ENCODE assay signal across 13 cellular contexts in genomic region chr18:26103579-26103978, GRCh38. TPM values are rescaled to one million over a fixed set of nuclear protein-coding genes. Genes with fewer than 3 reads are reported as not detected.
DNase-seq lines count a peak whose midpoint lies in the region; ATAC-seq, FAIRE-seq and TF ChIP-seq lines count a peak whose summit lies in the region.
"Had no signal": no experiment of that assay in that cellular context is flagged by ENCODE, and none has a peak within 500 bp of the region (broad histone marks: within the 10 kb centered on the region; RNA-seq: fewer than 3 reads in every experiment).

No MANE protein-coding gene starts in this region.

- peaks cover 4% of the 10 kb centered on the region for H3K4me1 Mint-ChIP-seq in T-helper 17 cell

- no peak overlapping the region for H3K14ac ChIP-seq in H1 (ENCODE audit: insufficient read length)

- no peak overlapping the region for H4K91ac ChIP-seq in H1 (replicated peaks; ENCODE audit: insufficient read length, low read length)

- no peak overlapping the region for H3K23ac ChIP-seq in H1 (ENCODE audit: insufficient read length)

- ATAC-seq in T-helper 17 cell (peak; percentile 45), GM21447 (IDR thresholded peaks at IDR 0.05; ENCODE audit: unreplicated experiment) (no peak)
- ATAC-seq: natural killer cell treated with Interleukin-12 subunit alpha and Interleukin-12 subunit beta and Interleukin-15 and Interleukin-18, amount 100 ng/mL, for 72 hours had no signal

- H3K4me3 Mint-ChIP-seq in T-helper 17 cell: no peak overlapping the region
- H3K4me3 Mint-ChIP-seq: natural killer cell treated with Interleukin-12 subunit alpha and Interleukin-12 subunit beta and Interleukin-15 and Interleukin-18, amount 100 ng/mL, for 72 hours had no signal

- no peaks in the 10 kb centered on the region for H3K36me3 ChIP-seq in H1 (ENCODE audit: control insufficient read depth in 2 of 4, insufficient read depth in 4 of 4, low read length in 3 of 4)
- H3K36me3 ChIP-seq: esophagus muscularis mucosa, MG63 had no signal

- H3K4me2 ChIP-seq in H1 (ENCODE audit: insufficient read depth in 1 of 2, low read depth in 2 of 2, low read length in 2 of 2): no peak overlapping the region

- DNase-seq in NCI-H2196 (lab: John Stamatoyannopoulos, UW; ENCODE audit: unreplicated experiment) (peak; percentile 17), NCI-H2196 treated with DMSO at 0.1 percent for 48 hours (lab: John Stamatoyannopoulos, UW; ENCODE audit: unreplicated experiment) (no peak), T-helper 17 cell (peak in 1 of 3 donors; percentile 13), H1 (ENCODE audit: low read depth in 1 of 2, low spot score in 2 of 2) (peak in 1 of 2 experiments; percentile 84), nucleus accumbens (lab: John Stamatoyannopoulos, UW) (no peak), DMS79 treated with DMSO at 0.1 percent for 48 hours (lab: John Stamatoyannopoulos, UW) (no peak)
- DNase-seq in stimulated activated CD8-positive, alpha-beta memory T cell treated with anti-CD3 and anti-CD28 coated beads, Interleukin-2, amount 100 ng/mL, for 48 hours (ENCODE audit: low read depth in 2 of 2): peak; percentile 7 to 20
- DNase-seq: MG63 had no signal

- WGBS in H1 (ENCODE audit: extremely low coverage in 1 of 2, insufficient coverage in 1 of 2, insufficient read length in 1 of 2, insufficient replicate concordance in 2 of 2, low coverage in 1 of 2, low lambda C conversion rate in 2 of 2, missing lambda C conversion rate in 1 of 2), 2 experiments: 55% methylated on average over 5 of the region's 5 CpGs; no CpG with 5 or more reads in 1 of the 2 experiments

- H2BK12ac ChIP-seq in H1 (ENCODE audit: low read depth, low read length): no peak overlapping the region

- H3K27me3 Mint-ChIP-seq in T-helper 17 cell: no peaks in the 10 kb centered on the region

- H4K5ac ChIP-seq in H1 (ENCODE audit: insufficient read length, low read depth, low read length): no peak overlapping the region

- H4K20me1 ChIP-seq in H1 (replicated peaks in 1 of 2; ENCODE audit: control insufficient read depth in 1 of 2, insufficient read depth in 2 of 2, low read length in 2 of 2): no peaks in the 10 kb centered on the region

- TF ChIP-seq RAD21 in H1 (IDR thresholded peaks at IDR 0.05 in 1 of 2, conservative IDR thresholded peaks at IDR 0.05 in 1 of 2; ENCODE audit: low read depth in 2 of 2, low read length in 2 of 2): peak; percentile 78 to 80

- H2BK5ac ChIP-seq in H1 (ENCODE audit: low read depth, low read length): no peak overlapping the region

- no peaks in the 10 kb centered on the region for H3K36me3 Mint-ChIP-seq in T-helper 17 cell (ENCODE audit: low read depth)
- H3K36me3 Mint-ChIP-seq: natural killer cell treated with Interleukin-12 subunit alpha and Interleukin-12 subunit beta and Interleukin-15 and Interleukin-18, amount 100 ng/mL, for 72 hours had no signal

- POLR2A ChIA-PET in H1 (lab: Charles Lee; ENCODE audit: partially characterized antibody): interaction anchor here (0.7 kb wide), 1 partner anchor 442 kb away, joined by 3 read pairs; no protein-coding TSS in a partner anchor

- no peaks in the 10 kb centered on the region for H3K79me2 ChIP-seq in H1 (ENCODE audit: control insufficient read depth in 1 of 2, insufficient read depth in 2 of 2, low read length in 2 of 2)

- no peak overlapping the region for H3K4me3 ChIP-seq in H1 (ENCODE audit: extremely low read depth in 1 of 4, insufficient read depth in 2 of 4, low read depth in 3 of 4, low read length in 4 of 4)
- H3K4me3 ChIP-seq: esophagus muscularis mucosa, MG63 had no signal

- no peaks in the 10 kb centered on the region for H3K79me1 ChIP-seq in H1 (ENCODE audit: low read depth, low read length)

- H2BK120ac ChIP-seq in H1 (replicated peaks; ENCODE audit: low read depth, low read length): no peak overlapping the region

- CTCF ChIA-PET in H1 (lab: Charles Lee; ENCODE audit: partially characterized antibody): interaction anchor here (0.6 to 2.1 kb wide), 12 partner anchors 8 to 1029 kb away, joined by 3 to 9 read pairs (median 3); no protein-coding TSS in a partner anchor

- H2AFZ ChIP-seq in H1 (ENCODE audit: low read length): no peak overlapping the region

- no peak overlapping the region for H3K27ac Mint-ChIP-seq in T-helper 17 cell
- H3K27ac Mint-ChIP-seq: natural killer cell treated with Interleukin-12 subunit alpha and Interleukin-12 subunit beta and Interleukin-15 and Interleukin-18, amount 100 ng/mL, for 72 hours had no signal

- H3K4ac ChIP-seq in H1 (replicated peaks; ENCODE audit: insufficient read length, low read depth, low read length): no peak overlapping the region

- peak; percentile 66 to 91 (median 85) for TF ChIP-seq CTCF in H1 (IDR thresholded peaks at IDR 0.05; ENCODE audit: control extremely low read depth in 1 of 3, insufficient read depth in 1 of 3, low read depth in 1 of 3, low read length in 3 of 3)

- no peak for TF ChIP-seq EP300 in H1 (IDR thresholded peaks at IDR 0.05; ENCODE audit: borderline replicate concordance in 1 of 2, low read depth in 2 of 2, low read length in 2 of 2)

- H3K9ac ChIP-seq in H1 (replicated peaks in 1 of 4; ENCODE audit: extremely low read depth in 1 of 4, low read depth in 3 of 4, low read length in 3 of 4): no peak overlapping the region

- FAIRE-seq in H1 (lab: Jason Lieb, UNC): peak; percentile 81

- H2BK15ac ChIP-seq in H1 (ENCODE audit: low read length): no peak overlapping the region

- H4K8ac ChIP-seq in H1 (ENCODE audit: extremely low read depth, insufficient read depth, low read length): no peak overlapping the region

- H3K56ac ChIP-seq in H1 (replicated peaks; ENCODE audit: insufficient read length, low read depth, low read length): no peak overlapping the region

- H3K18ac ChIP-seq in H1 (ENCODE audit: extremely low read depth, low read length): no peak overlapping the region

- no peaks in the 10 kb centered on the region for H3K9me3 ChIP-seq in T-helper 17 cell (ENCODE audit: control insufficient read depth, low read length, poor library complexity, severe bottlenecking)
- H3K9me3 ChIP-seq in H1 (ENCODE audit: insufficient read depth in 2 of 2, low read depth in 1 of 2, low read length in 1 of 2): no peaks in the 10 kb centered on the region
- H3K9me3 ChIP-seq: esophagus muscularis mucosa, MG63 had no signal

- no peak for TF ChIP-seq POLR2A in H1 (IDR thresholded peaks at IDR 0.05; ENCODE audit: control extremely low read depth in 1 of 2, low read depth in 2 of 2, low read length in 2 of 2)

- H3K27me3 ChIP-seq in H1 (replicated peaks in 1 of 4; ENCODE audit: control insufficient read depth in 3 of 4, extremely low read depth in 1 of 4, insufficient read depth in 3 of 4, low read length in 3 of 4): no peaks in the 10 kb centered on the region
- H3K27me3 ChIP-seq: esophagus muscularis mucosa, MG63 had no signal

- H3K27ac ChIP-seq in H1 (ENCODE audit: low read depth, low read length): no peak overlapping the region
- H3K27ac ChIP-seq: esophagus muscularis mucosa had no signal

- no peaks in the 10 kb centered on the region for H3K4me1 ChIP-seq in H1 (replicated peaks in 1 of 4; ENCODE audit: control insufficient read depth in 3 of 4, insufficient read depth in 4 of 4, low read length in 3 of 4)
- H3K4me1 ChIP-seq: esophagus muscularis mucosa had no signal

- H2AK5ac ChIP-seq in H1 (ENCODE audit: low read depth, low read length): no peak overlapping the region

- H2BK20ac ChIP-seq in H1 (ENCODE audit: low read length): no peak overlapping the region

- no peaks in the 10 kb centered on the region for H3K23me2 ChIP-seq in H1 (ENCODE audit: low read depth, low read length)

TF ChIP-seq in H1, 55 proteins besides CTCF, POLR2A, EP300 and RAD21:
- TF ChIP-seq SP1 (IDR thresholded peaks at IDR 0.05; ENCODE audit: low read depth, low read length) (no peak), PHF8 (conservative IDR thresholded peaks at IDR 0.05; ENCODE audit: low read depth, low read length) (no peak), KDM5A (IDR thresholded peaks at IDR 0.05; ENCODE audit: low read length) (no peak), POLR2AphosphoS5 (IDR thresholded peaks at IDR 0.05; ENCODE audit: low read depth, low read length) (no peak), SAP30 (IDR thresholded peaks at IDR 0.05; ENCODE audit: insufficient read depth, insufficient replicate concordance, low read length) (no peak), YY1 (IDR thresholded peaks at IDR 0.05; ENCODE audit: low read depth, low read length) (no peak), RFX5 (IDR thresholded peaks at IDR 0.05; ENCODE audit: borderline replicate concordance, low read depth, low read length) (no peak)

RNA-seq across cellular contexts. Expression of gene SS18, which starts 13.2 kb away (rescaled TPM):
- 10 to 100 TPM; 51.8 to 65.5 TPM for total RNA-seq in T-helper 17 cell
- total RNA-seq in H1 (2021; fragmentation: NEBNext Ultra II Directional; extraction: Animal tissue kit (Norgen Biotek cat#: 25700)): 82.3 and 83.5 TPM in 2 replicates
- 106 and 189 TPM in 2 replicates for polyA plus RNA-seq in H1 (2011; rRNA removed)
- polyA plus RNA-seq in H1 (2011; cell fraction: cytosol; rRNA removed): 122 TPM
- polyA plus RNA-seq in H1 (2011; cell fraction: nucleus; rRNA removed): 95.0 TPM
- polyA plus RNA-seq in H1 (2012, experiment 1 of 2): 51.2 to 66.9 TPM (median 63.1 TPM) in 4 replicates
- polyA plus RNA-seq in H1 (2012, experiment 2 of 2): 6.0 TPM
- polyA plus RNA-seq in H1 (2013, experiment 1 of 2): 52.4 TPM
- 54.0 TPM for polyA plus RNA-seq in H1 (2013, experiment 2 of 2)
- polyA minus RNA-seq in H1 (2011; rRNA and poly(A)+ RNA removed): 277 and 374 TPM in 2 replicates
- 216 TPM for polyA minus RNA-seq in H1 (2011; cell fraction: cytosol; rRNA and poly(A)+ RNA removed)
- polyA minus RNA-seq in H1 (2011; cell fraction: nucleus; rRNA and poly(A)+ RNA removed): 206 TPM

RNA-seq across cellular contexts. Expression of gene PSMA8, which starts 30.1 kb away (rescaled TPM):
- under 1 TPM; 0.42 to 0.52 TPM for total RNA-seq in T-helper 17 cell
- total RNA-seq in H1 (2021; fragmentation: NEBNext Ultra II Directional; extraction: Animal tissue kit (Norgen Biotek cat#: 25700)): not detected in 2 replicates
- polyA plus RNA-seq in H1 (2011; rRNA removed): not detected in 2 replicates
- not detected for polyA plus RNA-seq in H1 (2011; cell fraction: cytosol; rRNA removed)
- not detected for polyA plus RNA-seq in H1 (2011; cell fraction: nucleus; rRNA removed)
- not detected in 4 replicates for polyA plus RNA-seq in H1 (2012, experiment 1 of 2)
- polyA plus RNA-seq in H1 (2012, experiment 2 of 2): not detected
- not detected for polyA plus RNA-seq in H1 (2013, experiment 1 of 2)
- not detected for polyA plus RNA-seq in H1 (2013, experiment 2 of 2)
- not detected in 2 replicates for polyA minus RNA-seq in H1 (2011; rRNA and poly(A)+ RNA removed)
- polyA minus RNA-seq in H1 (2011; cell fraction: cytosol; rRNA and poly(A)+ RNA removed): not detected
- polyA minus RNA-seq in H1 (2011; cell fraction: nucleus; rRNA and poly(A)+ RNA removed): not detected
- total RNA-seq: esophagus muscularis mucosa, temporal lobe had no signal
- polyA plus RNA-seq: AG04450 had no signal

Comparison
In these comparisons a context has a peak if more than half of its experiments do, and no peak if none do; other contexts are left out.
1. DNase-seq: peak in NCI-H2196 (single experiment) and stimulated activated CD8-positive, alpha-beta memory T cell treated with anti-CD3 and anti-CD28 coated beads, Interleukin-2, amount 100 ng/mL, for 48 hours (2 of 2); none in NCI-H2196 treated with DMSO at 0.1 percent for 48 hours (single experiment), nucleus accumbens (0 of 56) and DMS79 treated with DMSO at 0.1 percent for 48 hours (single experiment).